ENCODE assay signal across 4 cellular contexts in genomic region chr5:135875567-135875966, GRCh38. TPM values are rescaled to one million over a fixed set of nuclear protein-coding genes. Genes with fewer than 3 reads are reported as not detected.
"Had no signal": no experiment of that assay in that cellular context is flagged by ENCODE, and none has a peak within 500 bp of the region (broad histone marks: within the 10 kb centered on the region; RNA-seq: fewer than 3 reads in every experiment).

No MANE protein-coding gene starts in this region.

- H3K4me3 ChIP-seq: GM12878 had no signal

- DNase-seq: GDM1, GF-D8 had no signal

- ATAC-seq: GM12878 had no signal

RNA-seq across cellular contexts. Expression of gene IL9, which starts 20.1 kb away (rescaled TPM):
- total RNA-seq: G401, GM12878 had no signal
- polyA plus RNA-seq: GM12878 had no signal

RNA-seq across cellular contexts. Expression of gene SLC25A48, which starts 41.1 kb away (rescaled TPM):
- total RNA-seq: G401 had no signal
- polyA plus RNA-seq: GM12878 had no signal
